Comparison of ENCODE assay signal across 1 cellular context in genomic region chr1:93179886-93180722, GRCh38.
TF ChIP-seq lines count a peak whose summit lies in the region.

Gene TMED5 (minus strand): TSS chr1:93180413. CDS start chr1:93180242, 171 bp downstream.

TF ChIP-seq in HepG2, 621 proteins besides CTCF, POLR2A, EP300 and RAD21 (continued from another document and continues in another):
- TF ChIP-seq ZNF761 (CRISPR knock-in tag; conservative IDR thresholded peaks at IDR 0.05) (no peak), ATF5 (CRISPR knock-in tag; IDR thresholded peaks at IDR 0.05; ENCODE audit: low read depth) (no peak), ZSCAN31 (CRISPR knock-in tag; IDR thresholded peaks at IDR 0.05; ENCODE audit: low read depth) (peak; percentile 78), ZBTB7A (CRISPR knock-in tag; IDR thresholded peaks at IDR 0.05) (no peak), ESRRA (CRISPR knock-in tag; IDR thresholded peaks at IDR 0.05; ENCODE audit: low read depth) (peak; percentile 30; the same call in 1 of the 2 replicates), LRRFIP1 (CRISPR knock-in tag; conservative IDR thresholded peaks at IDR 0.05) (no peak), BRF2 (CRISPR knock-in tag; IDR thresholded peaks at IDR 0.05) (no peak; the same call in 1 of the 2 replicates), CREB3 (CRISPR knock-in tag; IDR thresholded peaks at IDR 0.05) (0 out of 2 replicates have a peak, but pooled peaks have one; percentile 57), ZNF558 (CRISPR knock-in tag; IDR thresholded peaks at IDR 0.05; ENCODE audit: borderline replicate concordance) (peak; percentile 96; the same call in 1 of the 2 replicates), ZKSCAN1 (IDR thresholded peaks at IDR 0.05; ENCODE audit: low read length) (no peak), ZNF253 (CRISPR knock-in tag; IDR thresholded peaks at IDR 0.05; ENCODE audit: borderline replicate concordance) (no peak; the same call in 1 of the 2 replicates), THAP7 (CRISPR knock-in tag; IDR thresholded peaks at IDR 0.05) (peak; percentile 90; the same call in 1 of the 2 replicates), ZC3H13 (CRISPR knock-in tag; IDR thresholded peaks at IDR 0.05) (peak; percentile 24; the same call in 1 of the 2 replicates), TOPORS (CRISPR knock-in tag; IDR thresholded peaks at IDR 0.05) (peak; percentile 59; the same call in 1 of the 2 replicates), IRF1 (CRISPR knock-in tag; IDR thresholded peaks at IDR 0.05; ENCODE audit: low read depth) (no peak), TFDP2 (CRISPR knock-in tag; IDR thresholded peaks at IDR 0.05) (peak; percentile 98), HDAC2 (CRISPR knock-in tag; IDR thresholded peaks at IDR 0.05) (peak; percentile 8; the same call in 1 of the 2 replicates), MATR3 (CRISPR knock-in tag; IDR thresholded peaks at IDR 0.05) (no peak), REST (IDR thresholded peaks at IDR 0.05; ENCODE audit: borderline replicate concordance in 1 of 2, low read depth in 1 of 2, low read length in 2 of 2) (no peak), PCBP2 (optimal IDR thresholded peaks at IDR 0.05; ENCODE audit: low read depth, low read length, poor library complexity, severe bottlenecking) (no peak), EED (CRISPR knock-in tag; IDR thresholded peaks at IDR 0.05) (peak; percentile 89), FIP1L1 (IDR thresholded peaks at IDR 0.05; ENCODE audit: borderline replicate concordance, insufficient read depth, low read depth, low read length) (no peak), SIX4 (CRISPR knock-in tag; IDR thresholded peaks at IDR 0.05) (no peak), SRY (CRISPR knock-in tag; IDR thresholded peaks at IDR 0.05) (peak; percentile 66; the same call in 1 of the 2 replicates), ADNP (CRISPR knock-in tag; IDR thresholded peaks at IDR 0.05) (no peak), ZNF256 (CRISPR knock-in tag; conservative IDR thresholded peaks at IDR 0.05) (peak; percentile 39), ZMYM3 (CRISPR knock-in tag; IDR thresholded peaks at IDR 0.05) (peak; percentile 49; the same call in 1 of the 2 replicates), ZNF672 (CRISPR knock-in tag; IDR thresholded peaks at IDR 0.05) (no peak), XBP1 (CRISPR knock-in tag; IDR thresholded peaks at IDR 0.05) (peak; percentile 77; the same call in 1 of the 2 replicates), PLRG1 (conservative IDR thresholded peaks at IDR 0.05) (no peak), ZFAT (CRISPR knock-in tag; conservative IDR thresholded peaks at IDR 0.05) (peak; percentile 57; the same call in 1 of the 2 replicates), ZNF737 (CRISPR knock-in tag; IDR thresholded peaks at IDR 0.05; ENCODE audit: borderline replicate concordance) (no peak; the same call in 1 of the 2 replicates), ZNF710 (CRISPR knock-in tag; IDR thresholded peaks at IDR 0.05; ENCODE audit: borderline replicate concordance) (peak; percentile 91), ERF (CRISPR knock-in tag; IDR thresholded peaks at IDR 0.05) (peak; percentile 38; the same call in 1 of the 2 replicates), GZF1 (CRISPR knock-in tag; IDR thresholded peaks at IDR 0.05) (peak; percentile 84; the same call in 1 of the 2 replicates), PHF21A (CRISPR knock-in tag; IDR thresholded peaks at IDR 0.05) (peak; percentile 56; the same call in 1 of the 2 replicates), ELF3 (CRISPR knock-in tag; IDR thresholded peaks at IDR 0.05) (peak; percentile 13; the same call in 1 of the 2 replicates), PRDM15 (CRISPR knock-in tag; IDR thresholded peaks at IDR 0.05) (peak; percentile 59), ZNF138 (CRISPR knock-in tag; IDR thresholded peaks at IDR 0.05; ENCODE audit: low read depth) (peak; percentile 84; the same call in 1 of the 2 replicates), ZNF563 (CRISPR knock-in tag; IDR thresholded peaks at IDR 0.05) (0 out of 2 replicates have a peak, but pooled peaks have one; percentile 52), TFE3 (CRISPR knock-in tag; IDR thresholded peaks at IDR 0.05) (peak; percentile 25; the same call in 1 of the 2 replicates), KLF12 (CRISPR knock-in tag; IDR thresholded peaks at IDR 0.05; ENCODE audit: borderline replicate concordance) (peak; percentile 84; the same call in 1 of the 2 replicates)
